22 cellular contexts compared by ENCODE assay signal in the genomic region with DNA sequence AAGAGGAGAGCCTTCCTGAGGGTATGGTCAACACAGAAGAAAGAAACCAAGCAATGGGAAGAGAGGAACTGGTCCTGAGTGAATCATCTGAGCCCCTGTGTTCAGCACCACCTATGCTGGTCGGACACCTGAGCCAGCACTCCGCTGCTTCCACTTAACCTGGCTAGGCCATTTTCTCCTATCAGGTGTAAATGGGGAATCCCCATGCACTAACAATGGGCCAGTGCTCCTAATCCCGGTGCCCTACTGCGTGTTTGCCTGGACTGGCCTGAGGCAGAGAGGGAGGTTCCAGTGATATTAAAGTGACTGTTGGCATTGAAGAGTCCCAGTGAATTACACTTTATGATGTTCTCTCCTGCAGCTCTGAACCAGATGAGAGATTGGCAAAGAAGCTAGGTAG. TPM values are rescaled to one million over a fixed set of nuclear protein-coding genes. Genes with fewer than 3 reads are reported as not detected.
"Had no signal": no experiment of that assay in that cellular context is flagged by ENCODE, and none has a peak within 500 bp of the region (broad histone marks: within the 10 kb centered on the region; RNA-seq: fewer than 3 reads in every experiment).

No MANE protein-coding gene starts in this region.

- H3K4me1 Mint-ChIP-seq: neural crest cell had no signal

- ATAC-seq: activated CD4-positive, CD25-positive, alpha-beta regulatory T cell treated with anti-CD3 and anti-CD28 coated beads, Interleukin-2, amount 50 U/mL, for 24 hours; body of pancreas; left ventricle myocardium superior had no signal

- H3K4me3 Mint-ChIP-seq: activated naive CD8-positive, alpha-beta T cell; neural crest cell; stimulated activated naive CD8-positive, alpha-beta T cell treated with anti-CD3 and anti-CD28 coated beads, Interleukin-15, Interleukin-2, amounts not matched to agents 100 ng/mL and 50 ng/mL, for 24 hours had no signal

- H3K27ac ChIP-seq: body of pancreas, suprapubic skin, transverse colon, vagina had no signal

- H3K27me3 ChIP-seq: body of pancreas, transverse colon, vagina had no signal

- H3K9me3 ChIP-seq: body of pancreas, SK-N-SH, suprapubic skin, transverse colon, vagina had no signal

- DNase-seq: activated gamma-delta T cell; activated T-cell treated with anti-CD3 and anti-CD28 coated beads, Interleukin-2, amount 50 U/mL, for 1 hour; amygdala; body of pancreas; head of caudate nucleus; left ventricle myocardium superior; SK-N-SH; stimulated activated CD4-positive, alpha-beta T cell treated with anti-CD3 and anti-CD28 coated beads, Interleukin-12 subunit alpha, Interleukin-12 subunit beta, amount 100 ng/mL, for 4 hours; stimulated activated CD4-positive, alpha-beta T cell treated with anti-CD3 and anti-CD28 coated beads, Interleukin-1b, Interleukin-23, amount 100 ng/mL, for 48 hours; stimulated activated CD8-positive, alpha-beta memory T cell treated with anti-CD3 and anti-CD28 coated beads, Interleukin-4, amount 100 ng/mL, for 48 hours; T1000; transverse colon had no signal

- H3K9me3 Mint-ChIP-seq: neural crest cell; stimulated activated naive CD8-positive, alpha-beta T cell treated with anti-CD3 and anti-CD28 coated beads, Interleukin-15, Interleukin-2, amounts not matched to agents 100 ng/mL and 50 ng/mL, for 24 hours had no signal

- H3K4me2 ChIP-seq: SK-N-SH had no signal

- H3K27ac Mint-ChIP-seq: activated naive CD8-positive, alpha-beta T cell; progenitor cell of endocrine pancreas had no signal

- H3K36me3 ChIP-seq: suprapubic skin, transverse colon, vagina had no signal

- H3K4me1 ChIP-seq: body of pancreas, suprapubic skin, vagina had no signal

- H3K9ac ChIP-seq: SK-N-SH had no signal

- H3K4me3 ChIP-seq: body of pancreas, suprapubic skin, transverse colon, vagina had no signal

RNA-seq across cellular contexts. Expression of a gene that starts 37.2 kb away (rescaled TPM):
- total RNA-seq: body of pancreas, cardiac septum, frontal cortex, left ventricle myocardium superior, mononuclear cell had no signal
